1 cellular context compared by ENCODE assay signal in the genomic region with DNA sequence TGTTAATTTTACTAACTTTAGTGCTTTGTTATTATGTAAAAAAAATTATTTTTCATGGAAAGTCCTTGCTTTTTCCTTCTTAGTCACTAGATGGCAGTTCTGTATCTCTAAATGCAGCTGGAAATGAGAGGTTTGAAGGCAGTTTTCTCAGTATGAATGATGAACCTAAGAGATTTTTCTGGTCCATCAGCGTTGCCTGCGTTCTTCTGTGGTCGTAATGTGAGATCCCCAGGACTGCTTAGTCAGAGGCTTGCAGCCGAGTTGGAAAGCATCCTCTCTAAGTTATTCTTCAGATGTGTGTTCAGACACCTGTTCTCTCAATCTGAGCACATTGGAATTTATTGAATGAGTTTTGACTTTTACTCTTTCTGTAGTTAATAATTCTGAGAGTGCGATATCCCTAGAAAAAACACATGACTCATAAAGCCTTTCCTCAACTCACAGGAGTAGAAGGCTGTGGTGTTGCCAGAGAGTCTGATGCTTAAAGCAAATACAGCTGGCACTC.
TF ChIP-seq lines count a peak whose summit lies in the region.

No MANE protein-coding gene starts in this region.

TF ChIP-seq in H1, 55 proteins besides CTCF, POLR2A, EP300 and RAD21 (continued from another document):
- TF ChIP-seq POLR2AphosphoS5 (IDR thresholded peaks at IDR 0.05; ENCODE audit: low read depth, low read length) (no peak), GTF2F1 (IDR thresholded peaks at IDR 0.05; ENCODE audit: borderline replicate concordance, low read depth, low read length) (no peak), JUN (IDR thresholded peaks at IDR 0.05; ENCODE audit: low read depth, low read length) (no peak), SP1 (IDR thresholded peaks at IDR 0.05; ENCODE audit: low read depth, low read length) (no peak), SRF (IDR thresholded peaks at IDR 0.05; ENCODE audit: low read depth, low read length) (no peak), CHD1 (IDR thresholded peaks at IDR 0.05; ENCODE audit: low read depth, low read length) (no peak), RNF2 (IDR thresholded peaks at IDR 0.05; ENCODE audit: borderline replicate concordance, low read depth, low read length, missing control alignments, poor library complexity, severe bottlenecking) (no peak)
TF ChIP-seq in H1: peak in this region for 0.
